13 cellular contexts compared by ENCODE assay signal in genomic region chr4:137032242-137032641, GRCh38.
DNase-seq lines count a peak whose midpoint lies in the region; ATAC-seq and TF ChIP-seq lines count a peak whose summit lies in the region.
"Had no signal": no experiment of that assay in that cellular context is flagged by ENCODE, and none has a peak within 500 bp of the region (broad histone marks: within the 10 kb centered on the region; RNA-seq: fewer than 3 reads in every experiment).

No MANE protein-coding gene starts in this region.

- H2AFZ ChIP-seq in GM23248 = no peak overlapping the region

- H3K79me2 ChIP-seq in GM23248 (ENCODE audit: insufficient read depth) = no peaks in the 10 kb centered on the region

- H3K27ac ChIP-seq in GM23248 = no peak overlapping the region
- no peak overlapping the region for H3K27ac ChIP-seq in gastrocnemius medialis

- H4K20me1 ChIP-seq in GM23248 (ENCODE audit: insufficient read depth) = no peaks in the 10 kb centered on the region

- H3K36me3 ChIP-seq in GM23248 (ENCODE audit: low read depth) (no peaks in the 10 kb centered on the region), gastrocnemius medialis (no peaks in the 10 kb centered on the region)

- no peaks in the 10 kb centered on the region for H3F3A ChIP-seq in GM23248 (ENCODE audit: insufficient read depth)

- H3K27me3 ChIP-seq in GM23248 (replicated peaks; ENCODE audit: insufficient read depth) (no peaks in the 10 kb centered on the region), gastrocnemius medialis (no peaks in the 10 kb centered on the region)

- no peak for TF ChIP-seq POLR2A in gastrocnemius medialis (IDR thresholded peaks at IDR 0.05)

- no peak overlapping the region for H3K4me3 ChIP-seq in GM23248
- H3K4me3 ChIP-seq in gastrocnemius medialis = no peak overlapping the region
- H3K4me3 ChIP-seq: smooth muscle cell had no signal

- H3K9me3 ChIP-seq in GM23248 (ENCODE audit: low read depth) (no peaks in the 10 kb centered on the region), gastrocnemius medialis (no peaks in the 10 kb centered on the region)

- no peaks in the 10 kb centered on the region for H3K9me2 ChIP-seq in GM23248 (ENCODE audit: insufficient read depth)

- intact Hi-C loops in gastrocnemius medialis (cut with DNase I; ENCODE audit: low total_unique reads) = no loop called here

- in situ Hi-C loops in GM23248 (cut with MboI) = no loop called here
- in situ Hi-C loops in gastrocnemius medialis (cut with MboI; ENCODE audit: low sequenced_read_pairs in 4 of 4) = no loop called here

- DNase-seq in GM23248 (peak; percentile 5), NCI-H1694 treated with DMSO at 0.1 percent for 48 hours (lab: John Stamatoyannopoulos, UW) (peak; percentile 97), NCI-H524 treated with DMSO at 0.1 percent for 48 hours (lab: John Stamatoyannopoulos, UW) (peak; percentile 80), iris pigment epithelial cell (ENCODE audit: low read depth) (peak; percentile 1), GM19240 (ENCODE audit: insufficient read length, low spot score) (no peak), DMS114 treated with DMSO at 0.1 percent for 48 hours (lab: John Stamatoyannopoulos, UW; ENCODE audit: unreplicated experiment) (no peak), gastrocnemius medialis (no peak)
- no peak for DNase-seq in activated effector memory CD4-positive, alpha-beta T cell treated with Interleukin-2 at 50 U/mL for 16 hours
- DNase-seq: activated CD8-positive, alpha-beta memory T cell treated with anti-CD3 and anti-CD28 coated beads, Interleukin-2, amount 50 U/mL, for 4 hours; activated naive CD8-positive, alpha-beta T cell treated with anti-CD3 and anti-CD28 coated beads, Interleukin-2, amount 50 U/mL, for 24 hours; GDM1; HCEC 1CT had no signal

- no peak overlapping the region for H3K9ac ChIP-seq in GM23248

- H3K4me1 ChIP-seq in GM23248 (ENCODE audit: insufficient read depth) = no peaks in the 10 kb centered on the region
- H3K4me1 ChIP-seq in gastrocnemius medialis = no peaks in the 10 kb centered on the region

- ATAC-seq in gastrocnemius medialis = no peak
- ATAC-seq: activated naive CD8-positive, alpha-beta T cell treated with anti-CD3 and anti-CD28 coated beads, Interleukin-2, amount 50 U/mL, for 24 hours had no signal

- TF ChIP-seq CTCF in gastrocnemius medialis (IDR thresholded peaks at IDR 0.05 in 4 of 5, conservative IDR thresholded peaks at IDR 0.05 in 1 of 5) = no peak

- no peak overlapping the region for H3K4me2 ChIP-seq in GM23248 (ENCODE audit: unreplicated experiment)
- H3K4me2 ChIP-seq: smooth muscle cell had no signal

Comparison
In these comparisons a context has a peak if more than half of its experiments do, and no peak if none do; other contexts are left out.
1. DNase-seq: peak in GM23248 (single experiment), NCI-H1694 treated with DMSO at 0.1 percent for 48 hours (single experiment), NCI-H524 treated with DMSO at 0.1 percent for 48 hours (single experiment) and iris pigment epithelial cell (single experiment); none in GM19240 (single experiment), DMS114 treated with DMSO at 0.1 percent for 48 hours (single experiment), activated effector memory CD4-positive, alpha-beta T cell treated with Interleukin-2 at 50 U/mL for 16 hours (single experiment) and gastrocnemius medialis (0 of 2).